Comparison of ENCODE assay signal across 1 cellular context in the genomic region with DNA sequence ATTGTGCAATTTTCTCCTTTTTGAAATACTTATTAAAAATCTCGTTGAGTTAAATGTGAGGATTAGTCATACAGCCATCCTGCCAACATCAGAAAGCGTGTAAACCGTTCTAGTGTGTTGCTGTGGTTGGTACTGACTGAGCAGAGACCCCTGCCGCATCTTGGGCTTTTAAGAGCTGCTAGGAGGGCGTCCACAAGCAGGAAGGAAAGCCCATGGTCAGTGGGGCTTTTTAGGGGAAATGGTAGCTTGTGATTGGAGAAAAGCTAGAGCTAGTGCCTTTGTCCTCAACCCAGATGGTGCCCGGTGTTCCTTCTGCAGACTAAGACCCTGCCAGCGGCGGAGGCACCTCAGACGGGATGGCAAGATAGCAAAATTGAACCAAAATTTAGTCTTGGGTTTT.
A peak's percentile ranks its signal among the peaks of the same experiment; 100 is the strongest.
TF ChIP-seq lines count a peak whose summit lies in the region.

No MANE protein-coding gene starts in this region.

TF ChIP-seq in IMR-90, 13 proteins besides CTCF, POLR2A, EP300 and RAD21:
- TF ChIP-seq CEBPB (IDR thresholded peaks at IDR 0.05; ENCODE audit: low read depth, low read length) (peak; percentile 49; the same call in 1 of the 2 replicates), BHLHE40 (IDR thresholded peaks at IDR 0.05; ENCODE audit: low read depth, low read length) (no peak), MXI1 (IDR thresholded peaks at IDR 0.05; ENCODE audit: borderline replicate concordance, low read depth, low read length) (no peak), RCOR1 (IDR thresholded peaks at IDR 0.05; ENCODE audit: insufficient replicate concordance, low read length) (no peak), MAZ (IDR thresholded peaks at IDR 0.05; ENCODE audit: borderline replicate concordance, low read depth, low read length) (no peak), NFE2L2 (IDR thresholded peaks at IDR 0.05; ENCODE audit: low read depth, low read length) (no peak), CHD1 (IDR thresholded peaks at IDR 0.05; ENCODE audit: low read depth, low read length) (no peak)
